ENCODE assay signal across 17 cellular contexts in genomic region chrX:129798888-129799287, GRCh38. TPM values are rescaled to one million over a fixed set of nuclear protein-coding genes. Genes with fewer than 3 reads are reported as not detected.
A peak's percentile ranks its signal among the peaks of the same experiment; 100 is the strongest.
DNase-seq lines count a peak whose midpoint lies in the region; ATAC-seq and TF ChIP-seq lines count a peak whose summit lies in the region.
"Had no signal": no experiment of that assay in that cellular context is flagged by ENCODE, and none has a peak within 500 bp of the region (broad histone marks: within the 10 kb centered on the region; RNA-seq: fewer than 3 reads in every experiment).

No MANE protein-coding gene starts in this region.

- H2BK20ac ChIP-seq in H9 (ENCODE audit: low read depth, low read length, poor library complexity, severe bottlenecking), result no peak overlapping the region

- H3K23ac ChIP-seq in H9 (ENCODE audit: insufficient read length, low read depth, low read length), result no peak overlapping the region

- H3K27ac Mint-ChIP-seq in H9 (peak overlapping the region in 2 of 3 experiments; percentile 19 to 43; a peak in 2 of 7 replicates), T-helper 17 cell (peak overlapping the region; percentile 73)
- H3K27ac Mint-ChIP-seq in activated naive CD8-positive, alpha-beta T cell treated with anti-CD3 and anti-CD28 coated beads for 36 hours, result peak overlapping the region; percentile 76

- no peak overlapping the region for H3K56ac ChIP-seq in H9 (ENCODE audit: insufficient read length, low read depth, low read length)

- no CpG with 5 or more reads among the region's 5 CpGs for WGBS in H9 (ENCODE audit: extremely low coverage, insufficient read length, low lambda C conversion rate)

- H3K14ac ChIP-seq in H9 (ENCODE audit: insufficient read depth, low read length), result no peak overlapping the region

- H3K9me3 ChIP-seq in H9 (ENCODE audit: control insufficient read depth, low read depth, low read length), result no peaks in the 10 kb centered on the region
- no peaks in the 10 kb centered on the region for H3K9me3 ChIP-seq in T-helper 17 cell (ENCODE audit: control insufficient read depth, low read length, poor library complexity, severe bottlenecking)
- H3K9me3 ChIP-seq: left ventricle myocardium inferior, right atrium auricular region had no signal

- H3K4me3 Mint-ChIP-seq in H9 (no peak overlapping the region), T-helper 17 cell (no peak overlapping the region)
- no peak overlapping the region for H3K4me3 Mint-ChIP-seq in activated naive CD8-positive, alpha-beta T cell treated with anti-CD3 and anti-CD28 coated beads for 36 hours

- H3K23me2 ChIP-seq in H9 (ENCODE audit: insufficient read length, low read depth, low read length, poor library complexity, severe bottlenecking), result no peaks in the 10 kb centered on the region

- ATAC-seq in T-helper 17 cell (peak; percentile 42), GM19455 (IDR thresholded peaks at IDR 0.05; ENCODE audit: unreplicated experiment) (no peak), HG03108 (IDR thresholded peaks at IDR 0.05; ENCODE audit: unreplicated experiment) (no peak)
- ATAC-seq: Right ventricle myocardium inferior had no signal

- no peak overlapping the region for H3T11ph ChIP-seq in H9 (ENCODE audit: low read length)

- no peaks in the 10 kb centered on the region for H3K4me1 ChIP-seq in H9 (ENCODE audit: insufficient read depth, low read length)
- H3K4me1 ChIP-seq: left ventricle myocardium inferior, right atrium auricular region had no signal

- H4K5ac ChIP-seq in H9 (ENCODE audit: insufficient read length, low read depth, low read length), result no peak overlapping the region

- no peak overlapping the region for H4K91ac ChIP-seq in H9 (ENCODE audit: insufficient read length, low read depth, low read length)

- no peaks in the 10 kb centered on the region for H3K36me3 ChIP-seq in brain microvascular endothelial cell (replicated peaks)
- H3K36me3 ChIP-seq: left ventricle myocardium inferior, right atrium auricular region had no signal

- no peak overlapping the region for H2AFZ ChIP-seq in H9 (ENCODE audit: low read length)

- H3K4me1 Mint-ChIP-seq in H9 (no peaks in the 10 kb centered on the region), T-helper 17 cell (peaks cover 6% of the 10 kb centered on the region)
- H3K4me1 Mint-ChIP-seq in activated naive CD8-positive, alpha-beta T cell treated with anti-CD3 and anti-CD28 coated beads for 36 hours, result peaks cover 27% of the 10 kb centered on the region

- in situ Hi-C loops in brain microvascular endothelial cell (cut with HindIII; ENCODE audit: low pct_ligation_motif_present, low sequenced_read_pairs), result no loop called here

- no peak overlapping the region for H2BK12ac ChIP-seq in H9 (ENCODE audit: insufficient read length, low read depth, low read length)

- H2BK15ac ChIP-seq in H9 (ENCODE audit: low read depth, low read length), result no peak overlapping the region

- H3K79me2 ChIP-seq in H9 (ENCODE audit: insufficient read depth, low read length), result no peaks in the 10 kb centered on the region

- H2BK120ac ChIP-seq in H9 (ENCODE audit: low read depth, low read length, poor library complexity, severe bottlenecking), result no peak overlapping the region

- H2BK5ac ChIP-seq in H9 (ENCODE audit: insufficient read length, low read length), result no peak overlapping the region

- peaks cover 0 to 56% of the 10 kb centered on the region in 2 experiments; a peak in 4 of 5 replicates for H3K9me3 Mint-ChIP-seq in H9
- H3K9me3 Mint-ChIP-seq in activated naive CD8-positive, alpha-beta T cell treated with anti-CD3 and anti-CD28 coated beads for 36 hours, result no peaks in the 10 kb centered on the region

- no peak overlapping the region for H3K4me2 ChIP-seq in H9 (ENCODE audit: insufficient read depth, insufficient read length, low read length)

- H3K27me3 ChIP-seq in H9 (ENCODE audit: insufficient read depth, low read length), result no peaks in the 10 kb centered on the region
- no peaks in the 10 kb centered on the region for H3K27me3 ChIP-seq in brain microvascular endothelial cell (replicated peaks)
- H3K27me3 ChIP-seq: right atrium auricular region had no signal

- H3K79me1 ChIP-seq in H9 (ENCODE audit: insufficient read depth, low read depth, low read length, poor library complexity, severe bottlenecking), result no peaks in the 10 kb centered on the region

- DNase-seq in H9 (no peak), T-helper 17 cell (no peak), brain microvascular endothelial cell (no peak)
- peak; percentile 41 for DNase-seq in activated naive CD8-positive, alpha-beta T cell treated with anti-CD3 and anti-CD28 coated beads for 36 hours
- peak; percentile 24 for DNase-seq in stimulated activated CD4-positive, alpha-beta T cell treated with anti-CD3 and anti-CD28 coated beads, Interleukin-2, amount 100 ng/mL, for 4 hours (ENCODE audit: low read depth)
- DNase-seq: activated gamma-delta T cell treated with Interleukin-2 at 50 U/mL for 16 hours, GF-D8, hypothalamus, KG1, left ventricle myocardium inferior, NCI-H1930, NCI-H774 had no signal

- H3K4me3 ChIP-seq in brain microvascular endothelial cell (ENCODE audit: low read depth, low read length), result no peak overlapping the region
- H3K4me3 ChIP-seq: left ventricle myocardium inferior, right atrium auricular region had no signal

- no peak overlapping the region for H2AK5ac ChIP-seq in H9 (ENCODE audit: insufficient read length, low read length)

- no peak overlapping the region for H3K4ac ChIP-seq in H9 (ENCODE audit: low read depth, low read length)

- H3K27ac ChIP-seq in H9 (ENCODE audit: insufficient read length, low read depth, low read length), result no peak overlapping the region
- H3K27ac ChIP-seq in brain microvascular endothelial cell, result no peak overlapping the region
- H3K27ac ChIP-seq: left ventricle myocardium inferior, right atrium auricular region had no signal

- TF ChIP-seq CTCF in H9 (conservative IDR thresholded peaks at IDR 0.05), result no peak
- TF ChIP-seq CTCF in brain microvascular endothelial cell (IDR thresholded peaks at IDR 0.05; ENCODE audit: low read depth, low read length, missing control alignments), result no peak

- H3K9ac ChIP-seq in H9 (ENCODE audit: extremely low read depth, insufficient read length, low read length), result no peak overlapping the region

- H4K20me1 ChIP-seq in H9 (ENCODE audit: control insufficient read depth, insufficient read depth, insufficient read length), result no peaks in the 10 kb centered on the region

- H3K36me3 Mint-ChIP-seq in H9 (ENCODE audit: insufficient read depth in 1 of 3, low read depth in 3 of 3), result peaks cover 16 to 27% (median 17%) of the 10 kb centered on the region in 3 experiments
- H3K36me3 Mint-ChIP-seq in T-helper 17 cell (ENCODE audit: low read depth), result no peaks in the 10 kb centered on the region
- peaks cover 26% of the 10 kb centered on the region for H3K36me3 Mint-ChIP-seq in activated naive CD8-positive, alpha-beta T cell treated with anti-CD3 and anti-CD28 coated beads for 36 hours

- H3K18ac ChIP-seq in H9 (ENCODE audit: insufficient read length, low read depth, low read length), result no peak overlapping the region

- no peak overlapping the region for H4K8ac ChIP-seq in H9 (replicated peaks; ENCODE audit: insufficient read length, low read depth, low read length)

- H3K27me3 Mint-ChIP-seq in H9 (ENCODE audit: low read depth) (no peaks in the 10 kb centered on the region), T-helper 17 cell (no peaks in the 10 kb centered on the region)
- no peaks in the 10 kb centered on the region for H3K27me3 Mint-ChIP-seq in activated naive CD8-positive, alpha-beta T cell treated with anti-CD3 and anti-CD28 coated beads for 36 hours

RNA-seq across cellular contexts. Expression of gene SASH3, which starts 19.1 kb away (rescaled TPM):
- not detected in 2 replicates for total RNA-seq in H9 (2021)
- total RNA-seq in T-helper 17 cell, result 100 to 1,000 TPM; 114 to 116 TPM
- total RNA-seq in activated naive CD8-positive, alpha-beta T cell treated with anti-CD3 and anti-CD28 coated beads for 36 hours, result 100 to 1,000 TPM; 121 to 123 TPM
- total RNA-seq: H1 had no signal

RNA-seq across cellular contexts. Expression of gene ZDHHC9, which starts 44.8 kb away (rescaled TPM):
- total RNA-seq in H9 (2021) (20.2 and 21.0 TPM in 2 replicates), T-helper 17 cell (1 to 10 TPM; 5.0 to 5.5 TPM)
- 10 to 100 TPM; 10.9 to 12.8 TPM for total RNA-seq in activated naive CD8-positive, alpha-beta T cell treated with anti-CD3 and anti-CD28 coated beads for 36 hours

Comparison
In these comparisons a context has a peak if more than half of its experiments do, and no peak if none do; other contexts are left out.
1. DNase-seq: peak in activated naive CD8-positive, alpha-beta T cell treated with anti-CD3 and anti-CD28 coated beads for 36 hours (single experiment) and stimulated activated CD4-positive, alpha-beta T cell treated with anti-CD3 and anti-CD28 coated beads, Interleukin-2, amount 100 ng/mL, for 4 hours (single experiment); none in H9 (single experiment), T-helper 17 cell (0 of 3) and brain microvascular endothelial cell (single experiment).
2. RNA of gene SASH3, which starts 19.1 kb away (total RNA-seq): 121 to 123 TPM in activated naive CD8-positive, alpha-beta T cell treated with anti-CD3 and anti-CD28 coated beads for 36 hours and 114 to 116 TPM in T-helper 17 cell; not detected in H9; every median in the first group is over 100 times any median in the second.
3. Peak in every context shown above with its lines, with median percentiles within 50 percentile points of each other: H3K27ac Mint-ChIP-seq.